ENCODE assay signal across 23 cellular contexts in genomic region chr17:72336804-72337070, GRCh38.
"Had no signal": no experiment of that assay in that cellular context is flagged by ENCODE, and none has a peak within 500 bp of the region (broad histone marks: within the 10 kb centered on the region; RNA-seq: fewer than 3 reads in every experiment).

No MANE protein-coding gene starts in this region.

- DNase-seq: activated CD4-positive, alpha-beta memory T cell treated with anti-CD3 and anti-CD28 coated beads for 36 hours; activated CD4-positive, alpha-beta T cell treated with anti-CD3 and anti-CD28 coated beads for 36 hours; activated CD4-positive, alpha-beta T cell treated with anti-CD3 and anti-CD28 coated beads, Interleukin-2, amount 10 ng/mL, durations not matched to agents 24 days and 14 days; activated CD4-positive, CD25-positive, alpha-beta regulatory T cell; activated CD4-positive, CD25-positive, alpha-beta regulatory T cell treated with anti-CD3 and anti-CD28 coated beads, Interleukin-2, amount 50 U/mL, for 72 hours; activated CD8-positive, alpha-beta memory T cell treated with anti-CD3 and anti-CD28 coated beads, Interleukin-2, amount 10 ng/mL, durations not matched to agents 7 days and 5 days; activated CD8-positive, alpha-beta memory T cell treated with anti-CD3 and anti-CD28 coated beads, Interleukin-2, amount 50 U/mL, for 4 hours; activated CD8-positive, alpha-beta T cell treated with anti-CD3 and anti-CD28 coated beads, Interleukin-2, amount 10 ng/mL, durations not matched to agents 7 days and 5 days; activated gamma-delta T cell; activated naive CD4-positive, alpha-beta T cell; activated naive CD4-positive, alpha-beta T cell treated with anti-CD3 and anti-CD28 coated beads, Interleukin-2, amount 10 ng/mL, durations not matched to agents 7 days and 5 days; activated naive CD8-positive, alpha-beta T cell treated with anti-CD3 and anti-CD28 coated beads, Interleukin-2, amount 10 ng/mL, durations not matched to agents 7 days and 5 days; activated T-cell treated with anti-CD3 and anti-CD28 coated beads, Interleukin-2, amount 50 U/mL, for 1 hour; activated T-cell treated with anti-CD3 and anti-CD28 coated beads, Interleukin-2, amount 50 U/mL, for 72 hours; central memory CD4-positive, alpha-beta T cell; cerebellar nuclear complex; effector CD4-positive, alpha-beta T cell; effector memory CD8-positive, alpha-beta T cell; foreskin fibroblast; T-helper 2 cell had no signal

- H3K9me3 Mint-ChIP-seq: activated CD4-positive, alpha-beta memory T cell treated with anti-CD3 and anti-CD28 coated beads for 36 hours; activated CD4-positive, alpha-beta T cell treated with anti-CD3 and anti-CD28 coated beads, Interleukin-2, amount 10 ng/mL, durations not matched to agents 24 days and 14 days; activated naive CD8-positive, alpha-beta T cell treated with anti-CD3 and anti-CD28 coated beads, Interleukin-2, amount 10 ng/mL, durations not matched to agents 7 days and 5 days; activated T-cell treated with anti-CD3 and anti-CD28 coated beads, Interleukin-2, amount 50 U/mL, for 72 hours; dendritic cell treated with granulocyte-macrophage colony-stimulating factor and Interleukin-4, amounts not matched to agents 40 ng/mL and 50 ng/mL, for 4 days had no signal

- H3K4me1 Mint-ChIP-seq: activated CD4-positive, alpha-beta T cell treated with anti-CD3 and anti-CD28 coated beads for 36 hours; activated CD4-positive, alpha-beta T cell treated with anti-CD3 and anti-CD28 coated beads, Interleukin-2, amount 10 ng/mL, durations not matched to agents 24 days and 14 days; activated CD8-positive, alpha-beta memory T cell treated with anti-CD3 and anti-CD28 coated beads, Interleukin-2, amount 10 ng/mL, durations not matched to agents 7 days and 5 days; activated naive CD4-positive, alpha-beta T cell treated with anti-CD3 and anti-CD28 coated beads, Interleukin-2, amount 10 ng/mL, durations not matched to agents 7 days and 5 days; activated naive CD8-positive, alpha-beta T cell treated with anti-CD3 and anti-CD28 coated beads, Interleukin-2, amount 10 ng/mL, durations not matched to agents 7 days and 5 days had no signal

- ATAC-seq: activated CD4-positive, alpha-beta T cell treated with anti-CD3 and anti-CD28 coated beads for 36 hours; activated CD8-positive, alpha-beta memory T cell treated with anti-CD3 and anti-CD28 coated beads, Interleukin-2, amount 10 ng/mL, durations not matched to agents 7 days and 5 days; activated CD8-positive, alpha-beta T cell treated with anti-CD3 and anti-CD28 coated beads, Interleukin-2, amount 10 ng/mL, durations not matched to agents 7 days and 5 days; activated naive CD4-positive, alpha-beta T cell treated with anti-CD3 and anti-CD28 coated beads, Interleukin-2, amount 50 U/mL, for 72 hours; activated T-cell treated with anti-CD3 and anti-CD28 coated beads, Interleukin-2, amount 50 U/mL, for 72 hours; effector memory CD8-positive, alpha-beta T cell had no signal

- H3K27ac Mint-ChIP-seq: activated CD4-positive, alpha-beta memory T cell treated with anti-CD3 and anti-CD28 coated beads for 36 hours; activated CD4-positive, alpha-beta T cell treated with anti-CD3 and anti-CD28 coated beads for 36 hours; activated CD4-positive, alpha-beta T cell treated with anti-CD3 and anti-CD28 coated beads, Interleukin-2, amount 10 ng/mL, durations not matched to agents 24 days and 14 days; activated CD8-positive, alpha-beta memory T cell treated with anti-CD3 and anti-CD28 coated beads, Interleukin-2, amount 10 ng/mL, durations not matched to agents 7 days and 5 days; activated CD8-positive, alpha-beta T cell treated with anti-CD3 and anti-CD28 coated beads, Interleukin-2, amount 10 ng/mL, durations not matched to agents 7 days and 5 days; activated naive CD4-positive, alpha-beta T cell treated with anti-CD3 and anti-CD28 coated beads, Interleukin-2, amount 10 ng/mL, durations not matched to agents 7 days and 5 days; activated naive CD4-positive, alpha-beta T cell treated with anti-CD3 and anti-CD28 coated beads, Interleukin-2, amount 50 U/mL, for 72 hours; activated naive CD8-positive, alpha-beta T cell treated with anti-CD3 and anti-CD28 coated beads, Interleukin-2, amount 10 ng/mL, durations not matched to agents 7 days and 5 days; activated T-cell treated with anti-CD3 and anti-CD28 coated beads, Interleukin-2, amount 50 U/mL, for 72 hours; dendritic cell treated with granulocyte-macrophage colony-stimulating factor and Interleukin-4, amounts not matched to agents 40 ng/mL and 50 ng/mL, for 4 days; effector memory CD8-positive, alpha-beta T cell had no signal

- H3K27ac ChIP-seq: coronary artery had no signal

- H3K4me3 Mint-ChIP-seq: activated CD4-positive, alpha-beta memory T cell treated with anti-CD3 and anti-CD28 coated beads for 36 hours; activated CD4-positive, alpha-beta T cell treated with anti-CD3 and anti-CD28 coated beads for 36 hours; activated CD4-positive, alpha-beta T cell treated with anti-CD3 and anti-CD28 coated beads, Interleukin-2, amount 10 ng/mL, durations not matched to agents 24 days and 14 days; activated CD8-positive, alpha-beta memory T cell treated with anti-CD3 and anti-CD28 coated beads, Interleukin-2, amount 10 ng/mL, durations not matched to agents 7 days and 5 days; activated CD8-positive, alpha-beta T cell treated with anti-CD3 and anti-CD28 coated beads, Interleukin-2, amount 10 ng/mL, durations not matched to agents 7 days and 5 days; activated naive CD4-positive, alpha-beta T cell treated with anti-CD3 and anti-CD28 coated beads, Interleukin-2, amount 10 ng/mL, durations not matched to agents 7 days and 5 days; activated naive CD8-positive, alpha-beta T cell treated with anti-CD3 and anti-CD28 coated beads, Interleukin-2, amount 10 ng/mL, durations not matched to agents 7 days and 5 days; activated T-cell treated with anti-CD3 and anti-CD28 coated beads, Interleukin-2, amount 50 U/mL, for 72 hours; dendritic cell treated with granulocyte-macrophage colony-stimulating factor and Interleukin-4, amounts not matched to agents 40 ng/mL and 50 ng/mL, for 4 days; effector memory CD8-positive, alpha-beta T cell had no signal

- H3K27me3 Mint-ChIP-seq: activated CD8-positive, alpha-beta memory T cell treated with anti-CD3 and anti-CD28 coated beads, Interleukin-2, amount 10 ng/mL, durations not matched to agents 7 days and 5 days; activated naive CD8-positive, alpha-beta T cell treated with anti-CD3 and anti-CD28 coated beads, Interleukin-2, amount 10 ng/mL, durations not matched to agents 7 days and 5 days; dendritic cell treated with granulocyte-macrophage colony-stimulating factor and Interleukin-4, amounts not matched to agents 40 ng/mL and 50 ng/mL, for 4 days had no signal

- H3K36me3 Mint-ChIP-seq: activated CD4-positive, alpha-beta memory T cell treated with anti-CD3 and anti-CD28 coated beads for 36 hours; activated CD8-positive, alpha-beta memory T cell treated with anti-CD3 and anti-CD28 coated beads, Interleukin-2, amount 10 ng/mL, durations not matched to agents 7 days and 5 days; activated naive CD4-positive, alpha-beta T cell treated with anti-CD3 and anti-CD28 coated beads, Interleukin-2, amount 10 ng/mL, durations not matched to agents 7 days and 5 days; activated naive CD4-positive, alpha-beta T cell treated with anti-CD3 and anti-CD28 coated beads, Interleukin-2, amount 50 U/mL, for 72 hours; activated naive CD8-positive, alpha-beta T cell treated with anti-CD3 and anti-CD28 coated beads, Interleukin-2, amount 10 ng/mL, durations not matched to agents 7 days and 5 days had no signal

- H3K4me3 ChIP-seq: coronary artery had no signal
